Comparison of ENCODE assay signal across 7 cellular contexts in genomic region chr15:77953926-77954325, GRCh38.
DNase-seq lines count a peak whose midpoint lies in the region; ATAC-seq and TF ChIP-seq lines count a peak whose summit lies in the region.
"Not testable (repeated sequence)": the region's sequence is repeated elsewhere in the genome, so short reads cannot be mapped to it uniquely, and the experiment has no call there.

No MANE protein-coding gene starts in this region.

- H3K4me3 Mint-ChIP-seq in activated B cell treated with CpG ODN at 0.5 μM for 24 hours = not testable (repeated sequence)

- peak; percentile 65 for ATAC-seq in activated B cell treated with CpG ODN at 0.5 μM for 24 hours (ENCODE audit: low read depth)

- not testable (repeated sequence) for H3K9me3 Mint-ChIP-seq in activated B cell treated with CpG ODN at 0.5 μM for 24 hours

- not testable (repeated sequence) for H3K27me3 Mint-ChIP-seq in activated B cell treated with CpG ODN at 0.5 μM for 24 hours

- H3K36me3 ChIP-seq in DOHH2 (ENCODE audit: control insufficient read depth, low read length) = not testable (repeated sequence)

- not testable (repeated sequence) for H4K20me1 ChIP-seq in DOHH2 (ENCODE audit: control insufficient read depth, insufficient read depth, low read depth, low read length)

- not testable (repeated sequence) for H3K9me2 ChIP-seq in DOHH2 (replicated peaks; ENCODE audit: control insufficient read depth, low read length)

- H3F3A ChIP-seq in DOHH2 (ENCODE audit: control insufficient read depth, insufficient read depth) = not testable (repeated sequence)

- H3K27ac ChIP-seq in DOHH2 (ENCODE audit: low read depth, low read length) = peak overlapping the region; percentile 68

- DNase-seq in HCEC 1CT (peak; percentile 43), NOMO-1 (lab: John Stamatoyannopoulos, UW; ENCODE audit: unreplicated experiment in 2 of 2) (peak; percentile 35 to 54), choroid plexus epithelial cell (ENCODE audit: low read depth) (peak; percentile 71), skeletal muscle cell (ENCODE audit: low read depth) (peak; percentile 14)
- DNase-seq in activated B cell treated with CpG ODN at 0.5 μM for 24 hours = not testable (repeated sequence)
- DNase-seq in activated T-helper 9 cell treated with anti-CD3 and anti-CD28 coated beads, Interleukin-2, amount 50 U/mL, for 16 hours (ENCODE audit: low read depth) = peak; percentile 14

- not testable (repeated sequence) for H3K36me3 Mint-ChIP-seq in activated B cell treated with CpG ODN at 0.5 μM for 24 hours (ENCODE audit: low read depth)

- POLR2A ChIA-PET in activated B cell treated with CpG ODN at 0.5 μM for 24 hours (lab: Charles Lee) = not testable (repeated sequence)

- not testable (repeated sequence) for H3K27me3 ChIP-seq in DOHH2 (ENCODE audit: control insufficient read depth, low read length)

- peak overlapping the region; percentile 71 for H3K4me2 ChIP-seq in DOHH2 (ENCODE audit: low read length)

- H3K27ac Mint-ChIP-seq in activated B cell treated with CpG ODN at 0.5 μM for 24 hours = peak overlapping the region; percentile 24

- H3K4me1 ChIP-seq in DOHH2 (ENCODE audit: control insufficient read depth, low read length) = peaks cover 21% of the 10 kb centered on the region

- intact Hi-C loops in activated B cell treated with CpG ODN at 0.5 μM for 24 hours (cut with micrococcal nuclease) = not testable (repeated sequence)

- not testable (repeated sequence) for H3K79me2 ChIP-seq in DOHH2 (ENCODE audit: control insufficient read depth, low read length)

- H3K4me3 ChIP-seq in DOHH2 (ENCODE audit: low read length) = peak overlapping the region; percentile 49
- not testable (repeated sequence) for H3K4me3 ChIP-seq in choroid plexus epithelial cell (ENCODE audit: low read depth, low read length); skeletal muscle cell (ENCODE audit: low read depth, low read length)

- not testable (repeated sequence) for H3K4me1 Mint-ChIP-seq in activated B cell treated with CpG ODN at 0.5 μM for 24 hours

- CTCF ChIA-PET in activated B cell treated with CpG ODN at 0.5 μM for 24 hours (lab: Charles Lee) = not testable (repeated sequence)

- not testable (repeated sequence) for H3K9me3 ChIP-seq in DOHH2 (ENCODE audit: control insufficient read depth, insufficient read depth, low read length)

- TF ChIP-seq CTCF in DOHH2 (IDR thresholded peaks at IDR 0.05; ENCODE audit: low read depth, low read length, poor library complexity, severe bottlenecking); activated B cell treated with CpG ODN at 0.5 μM for 24 hours (IDR thresholded peaks at IDR 0.05); choroid plexus epithelial cell (conservative IDR thresholded peaks at IDR 0.05; ENCODE audit: low read depth, low read length): not testable (repeated sequence)
